ENCODE assay signal across 17 cellular contexts in the genomic region with DNA sequence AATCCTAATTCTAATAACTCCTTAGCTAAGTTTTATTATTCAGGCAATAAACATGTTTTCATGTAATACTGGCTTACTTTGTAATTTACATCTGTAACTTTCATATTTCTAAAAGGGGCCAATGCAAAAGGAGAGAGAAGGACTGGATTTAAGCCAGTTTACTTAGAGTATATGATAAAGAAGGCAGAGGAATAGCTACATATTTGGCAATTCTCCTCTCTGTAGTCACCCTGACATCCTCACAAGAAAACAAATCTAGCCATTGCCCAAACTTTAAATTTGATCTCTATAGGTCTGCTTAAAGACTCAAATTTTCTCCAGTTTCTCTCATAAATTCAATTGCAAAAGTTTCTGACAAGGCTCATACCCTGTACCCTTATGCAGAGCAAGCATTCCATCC. TPM values are rescaled to one million over a fixed set of nuclear protein-coding genes. Genes with fewer than 3 reads are reported as not detected.
DNase-seq lines count a peak whose midpoint lies in the region; ATAC-seq and TF ChIP-seq lines count a peak whose summit lies in the region.
"Had no signal": no experiment of that assay in that cellular context is flagged by ENCODE, and none has a peak within 500 bp of the region (broad histone marks: within the 10 kb centered on the region; RNA-seq: fewer than 3 reads in every experiment).

No MANE protein-coding gene starts in this region.

- H3K36me3 ChIP-seq in brain microvascular endothelial cell (replicated peaks) (no peaks in the 10 kb centered on the region), left lung (no peaks in the 10 kb centered on the region), stomach (no peaks in the 10 kb centered on the region)
- H3K36me3 ChIP-seq: BE2C had no signal

- DNase-seq in EH (ENCODE audit: low read depth) (peak; percentile 11), brain microvascular endothelial cell (no peak), left lung (no peak), stomach (no peak), NCI-H1105 (lab: John Stamatoyannopoulos, UW) (no peak), NCI-H446 (lab: John Stamatoyannopoulos, UW) (no peak)
- DNase-seq: activated gamma-delta T cell; BE2C; DMS 273 treated with DMSO at 0.1 percent for 48 hours; NCI-H1417 treated with DMSO at 0.1 percent for 48 hours; SHP77 treated with DMSO at 0.1 percent for 48 hours; small intestine; stimulated activated naive B cell treated with anti-CD40 and anti-IgM and Interleukin-4, amounts not matched to agents 10 μg/mL and 1 μg/mL and 100 μg/mL, for 72 hours; T-helper 2 cell had no signal

- intact Hi-C loops in left lung (cut with DNase I), result no loop called here
- intact Hi-C loops in stomach (cut with DNase I; ENCODE audit: low total_unique reads), result no loop called here

- no peaks in the 10 kb centered on the region for H3K27me3 ChIP-seq in brain microvascular endothelial cell (replicated peaks)
- H3K27me3 ChIP-seq in left lung, result peaks cover 5 to 20% of the 10 kb centered on the region in 2 donors
- H3K27me3 ChIP-seq in stomach, result peaks cover 0 to 9% (median 0%) of the 10 kb centered on the region in 3 donors
- H3K27me3 ChIP-seq: BE2C had no signal

- TF ChIP-seq EP300 in stomach (IDR thresholded peaks at IDR 0.05), result no peak

- in situ Hi-C loops in brain microvascular endothelial cell (cut with HindIII; ENCODE audit: low pct_ligation_motif_present, low sequenced_read_pairs), result no loop called here

- H3K4me3 ChIP-seq in brain microvascular endothelial cell (ENCODE audit: low read depth, low read length) (peak overlapping the region; percentile 81), left lung (peak overlapping the region; percentile 2 to 27), stomach (peak overlapping the region; percentile 44 to 54 (median 47))

- H3K27ac ChIP-seq in brain microvascular endothelial cell (no peak overlapping the region), left lung (no peak overlapping the region), stomach (peak overlapping the region in 2 of 5 donors; percentile 83 to 85)
- H3K27ac ChIP-seq: KMS-11 had no signal

- H3K9me3 ChIP-seq in left lung (no peaks in the 10 kb centered on the region), stomach (no peaks in the 10 kb centered on the region)
- H3K9me3 ChIP-seq: BE2C had no signal

- ATAC-seq in left lung (no peak), GM19455 (IDR thresholded peaks at IDR 0.05; ENCODE audit: unreplicated experiment) (no peak), GM19328 (IDR thresholded peaks at IDR 0.05; ENCODE audit: unreplicated experiment) (no peak)
- ATAC-seq: stimulated activated naive B cell treated with anti-CD40 and anti-IgM and Interleukin-4, amounts not matched to agents 10 μg/mL and 1 μg/mL and 100 μg/mL, for 72 hours had no signal

- no peak for TF ChIP-seq CTCF in brain microvascular endothelial cell (IDR thresholded peaks at IDR 0.05; ENCODE audit: low read depth, low read length, missing control alignments)
- no peak for TF ChIP-seq CTCF in left lung (IDR thresholded peaks at IDR 0.05)
- TF ChIP-seq CTCF in stomach (IDR thresholded peaks at IDR 0.05), result no peak

- no peak for TF ChIP-seq POLR2A in stomach (IDR thresholded peaks at IDR 0.05)

- H3K4me1 ChIP-seq in left lung (peaks cover 0 to 7% of the 10 kb centered on the region in 2 donors), stomach (peaks cover 0 to 5% (median 2%) of the 10 kb centered on the region in 4 donors)
- H3K4me1 ChIP-seq: BE2C had no signal

RNA-seq across cellular contexts. Expression of gene FIBIN, which starts 2.1 kb away (rescaled TPM):
- total RNA-seq in left lung (10 to 100 TPM; 13.5 to 18.5 TPM), stomach (10 to 100 TPM in 2 of 5 donors, 1 to 10 TPM in 3; 2.7 to 42.6 (median 4.5) TPM)
- 1 to 10 TPM; 3.9 to 9.2 (median 6.0) TPM for polyA plus RNA-seq in stomach

RNA-seq across cellular contexts. Expression of gene BBOX1, which starts 44.6 kb away (rescaled TPM):
- under 1 TPM in 1 of 2 donors, not detected in 1; 0.34 TPM for total RNA-seq in left lung
- total RNA-seq in stomach, result 1 to 10 TPM in 3 of 5 donors, not detected in 2; 2.3 to 6.7 (median 3.8) TPM
- 1 to 10 TPM in 1 of 3 donors, under 1 TPM in 1, not detected in 1; 0.31 to 4.3 TPM for polyA plus RNA-seq in stomach
- polyA plus RNA-seq: small intestine had no signal

Comparison
In these comparisons a context has a peak if more than half of its experiments do, and no peak if none do; other contexts are left out.
1. H3K4me3 ChIP-seq: peak in every context shown above with its lines; median percentile 81 in brain microvascular endothelial cell; 47 in stomach; 14 in left lung.